1 cellular context compared by ENCODE assay signal in the genomic region with DNA sequence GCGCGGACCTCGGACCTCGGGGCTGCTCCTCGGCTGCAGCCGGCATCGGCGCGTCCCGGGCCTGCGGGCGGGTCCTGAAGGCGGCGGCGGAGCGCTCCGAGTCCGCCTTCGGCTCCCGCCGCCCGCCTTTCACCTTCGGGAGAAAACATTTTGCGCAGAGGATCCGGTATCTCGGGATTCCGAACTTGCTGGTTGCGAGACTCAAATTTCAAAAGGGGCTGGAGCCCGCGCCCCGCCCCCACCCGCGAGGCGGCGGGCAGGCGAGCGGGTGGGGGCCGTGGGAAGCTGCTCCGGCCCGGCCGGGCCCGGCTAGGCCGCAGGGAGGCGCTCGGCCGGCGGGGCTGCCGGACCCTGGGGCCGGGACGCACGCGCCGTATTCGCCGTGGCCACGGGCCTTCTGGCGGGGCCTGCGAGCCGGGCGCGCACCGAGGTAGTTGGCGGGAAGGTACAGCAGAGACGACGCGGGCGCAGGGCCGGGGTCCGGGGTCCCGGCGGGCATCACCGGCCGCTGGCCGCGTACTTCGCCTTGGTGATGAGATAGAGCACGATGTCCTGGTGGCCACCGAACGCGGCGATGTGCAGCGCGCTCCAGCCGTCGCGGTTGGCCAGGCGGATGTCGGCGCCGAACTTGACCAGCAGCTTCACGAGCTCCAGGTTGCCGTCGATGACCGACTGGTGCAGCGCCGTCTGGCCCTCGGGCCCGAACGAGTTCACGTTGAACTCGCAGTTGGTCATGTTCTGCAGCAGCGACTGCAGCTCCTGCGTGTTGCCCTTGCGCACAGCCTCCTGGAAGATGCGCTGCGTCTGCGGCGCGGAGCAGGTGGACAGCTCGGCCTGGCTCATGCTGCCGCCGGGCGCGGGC.
TF ChIP-seq lines count a peak whose summit lies in the region.

No MANE protein-coding gene starts in this region.

TF ChIP-seq in K562, 482 proteins besides CTCF, POLR2A, EP300 and RAD21 (continued from another document and continues in another):
- TF ChIP-seq, protein P1, sequence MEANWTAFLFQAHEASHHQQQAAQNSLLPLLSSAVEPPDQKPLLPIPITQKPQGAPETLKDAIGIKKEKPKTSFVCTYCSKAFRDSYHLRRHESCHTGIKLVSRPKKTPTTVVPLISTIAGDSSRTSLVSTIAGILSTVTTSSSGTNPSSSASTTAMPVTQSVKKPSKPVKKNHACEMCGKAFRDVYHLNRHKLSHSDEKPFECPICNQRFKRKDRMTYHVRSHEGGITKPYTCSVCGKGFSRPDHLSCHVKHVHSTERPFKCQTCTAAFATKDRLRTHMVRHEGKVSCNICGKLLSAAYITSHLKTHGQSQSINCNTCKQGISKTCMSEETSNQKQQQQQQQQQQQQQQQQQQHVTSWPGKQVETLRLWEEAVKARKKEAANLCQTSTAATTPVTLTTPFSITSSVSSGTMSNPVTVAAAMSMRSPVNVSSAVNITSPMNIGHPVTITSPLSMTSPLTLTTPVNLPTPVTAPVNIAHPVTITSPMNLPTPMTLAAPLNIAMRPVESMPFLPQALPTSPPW (CRISPR knock-in tag; IDR thresholded peaks at IDR 0.05): peak; percentile 93
- TF ChIP-seq, protein P2, sequence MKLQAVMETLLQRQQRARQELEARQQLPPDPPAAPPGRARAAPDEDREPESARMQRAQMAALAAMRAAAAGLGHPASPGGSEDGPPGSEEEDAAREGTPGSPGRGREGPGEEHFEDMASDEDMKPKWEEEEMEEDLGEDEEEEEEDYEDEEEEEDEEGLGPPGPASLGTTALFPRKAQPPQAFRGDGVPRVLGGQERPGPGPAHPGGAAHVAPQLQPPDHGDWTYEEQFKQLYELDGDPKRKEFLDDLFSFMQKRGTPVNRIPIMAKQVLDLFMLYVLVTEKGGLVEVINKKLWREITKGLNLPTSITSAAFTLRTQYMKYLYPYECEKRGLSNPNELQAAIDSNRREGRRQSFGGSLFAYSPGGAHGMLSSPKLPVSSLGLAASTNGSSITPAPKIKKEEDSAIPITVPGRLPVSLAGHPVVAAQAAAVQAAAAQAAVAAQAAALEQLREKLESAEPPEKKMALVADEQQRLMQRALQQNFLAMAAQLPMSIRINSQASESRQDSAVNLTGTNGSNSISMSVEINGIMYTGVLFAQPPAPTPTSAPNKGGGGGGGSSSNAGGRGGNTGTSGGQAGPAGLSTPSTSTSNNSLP (IDR thresholded peaks at IDR 0.05; ENCODE audit: borderline replicate concordance, low read depth, low read length): no peak
- TF ChIP-seq NR2C2 (CRISPR knock-in tag; IDR thresholded peaks at IDR 0.05): 0 out of 2 replicates have a peak, but pooled peaks have one; percentile 42
- no peak; the same call in none of the 2 replicates for TF ChIP-seq NR2C2 (tag; IDR thresholded peaks at IDR 0.05)
- TF ChIP-seq ELF4 (CRISPR knock-in tag; IDR thresholded peaks at IDR 0.05): no peak
- TF ChIP-seq ZSCAN32 (CRISPR knock-in tag; IDR thresholded peaks at IDR 0.05): no peak
- TF ChIP-seq, protein P3, sequence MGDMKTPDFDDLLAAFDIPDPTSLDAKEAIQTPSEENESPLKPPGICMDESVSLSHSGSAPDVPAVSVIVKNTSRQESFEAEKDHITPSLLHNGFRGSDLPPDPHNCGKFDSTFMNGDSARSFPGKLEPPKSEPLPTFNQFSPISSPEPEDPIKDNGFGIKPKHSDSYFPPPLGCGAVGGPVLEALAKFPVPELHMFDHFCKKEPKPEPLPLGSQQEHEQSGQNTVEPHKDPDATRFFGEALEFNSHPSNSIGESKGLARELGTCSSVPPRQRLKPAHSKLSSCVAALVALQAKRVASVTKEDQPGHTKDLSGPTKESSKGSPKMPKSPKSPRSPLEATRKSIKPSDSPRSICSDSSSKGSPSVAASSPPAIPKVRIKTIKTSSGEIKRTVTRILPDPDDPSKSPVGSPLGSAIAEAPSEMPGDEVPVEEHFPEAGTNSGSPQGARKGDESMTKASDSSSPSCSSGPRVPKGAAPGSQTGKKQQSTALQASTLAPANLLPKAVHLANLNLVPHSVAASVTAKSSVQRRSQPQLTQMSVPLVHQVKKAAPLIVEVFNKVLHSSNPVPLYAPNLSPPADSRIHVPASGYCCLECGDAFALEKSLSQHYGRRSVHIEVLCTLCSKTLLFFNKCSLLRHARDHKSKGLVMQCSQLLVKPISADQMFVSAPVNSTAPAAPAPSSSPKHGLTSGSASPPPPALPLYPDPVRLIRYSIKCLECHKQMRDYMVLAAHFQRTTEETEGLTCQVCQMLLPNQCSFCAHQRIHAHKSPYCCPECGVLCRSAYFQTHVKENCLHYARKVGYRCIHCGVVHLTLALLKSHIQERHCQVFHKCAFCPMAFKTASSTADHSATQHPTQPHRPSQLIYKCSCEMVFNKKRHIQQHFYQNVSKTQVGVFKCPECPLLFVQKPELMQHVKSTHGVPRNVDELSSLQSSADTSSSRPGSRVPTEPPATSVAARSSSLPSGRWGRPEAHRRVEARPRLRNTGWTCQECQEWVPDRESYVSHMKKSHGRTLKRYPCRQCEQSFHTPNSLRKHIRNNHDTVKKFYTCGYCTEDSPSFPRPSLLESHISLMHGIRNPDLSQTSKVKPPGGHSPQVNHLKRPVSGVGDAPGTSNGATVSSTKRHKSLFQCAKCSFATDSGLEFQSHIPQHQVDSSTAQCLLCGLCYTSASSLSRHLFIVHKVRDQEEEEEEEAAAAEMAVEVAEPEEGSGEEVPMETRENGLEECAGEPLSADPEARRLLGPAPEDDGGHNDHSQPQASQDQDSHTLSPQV (IDR thresholded peaks at IDR 0.05): peak; percentile 66; the same call in 1 of the 2 replicates
- peak; percentile 68; the same call in 1 of the 2 replicates for TF ChIP-seq SOX6 (IDR thresholded peaks at IDR 0.05)
- TF ChIP-seq ESRRA (IDR thresholded peaks at IDR 0.05; ENCODE audit: borderline replicate concordance, low read depth): peak; percentile 13; the same call in 1 of the 2 replicates
- TF ChIP-seq, protein P4, sequence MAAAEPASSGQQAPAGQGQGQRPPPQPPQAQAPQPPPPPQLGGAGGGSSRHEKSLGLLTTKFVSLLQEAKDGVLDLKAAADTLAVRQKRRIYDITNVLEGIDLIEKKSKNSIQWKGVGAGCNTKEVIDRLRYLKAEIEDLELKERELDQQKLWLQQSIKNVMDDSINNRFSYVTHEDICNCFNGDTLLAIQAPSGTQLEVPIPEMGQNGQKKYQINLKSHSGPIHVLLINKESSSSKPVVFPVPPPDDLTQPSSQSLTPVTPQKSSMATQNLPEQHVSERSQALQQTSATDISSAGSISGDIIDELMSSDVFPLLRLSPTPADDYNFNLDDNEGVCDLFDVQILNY (CRISPR knock-in tag; IDR thresholded peaks at IDR 0.05): 0 out of 2 replicates have a peak, but pooled peaks have one; percentile 23
- no peak for TF ChIP-seq JUNB (CRISPR knock-in tag; conservative IDR thresholded peaks at IDR 0.05)
- 0 out of 2 replicates have a peak, but pooled peaks have one; percentile 51 for TF ChIP-seq SRSF1 (IDR thresholded peaks at IDR 0.05; ENCODE audit: low read depth, low read length)
- TF ChIP-seq EP400 (IDR thresholded peaks at IDR 0.05): peak; percentile 11; the same call in 1 of the 2 replicates
- TF ChIP-seq DACH1 (IDR thresholded peaks at IDR 0.05; ENCODE audit: partially characterized antibody): no peak
- peak; percentile 97 for TF ChIP-seq CXXC5 (CRISPR knock-in tag; IDR thresholded peaks at IDR 0.05)
- TF ChIP-seq, protein P5, sequence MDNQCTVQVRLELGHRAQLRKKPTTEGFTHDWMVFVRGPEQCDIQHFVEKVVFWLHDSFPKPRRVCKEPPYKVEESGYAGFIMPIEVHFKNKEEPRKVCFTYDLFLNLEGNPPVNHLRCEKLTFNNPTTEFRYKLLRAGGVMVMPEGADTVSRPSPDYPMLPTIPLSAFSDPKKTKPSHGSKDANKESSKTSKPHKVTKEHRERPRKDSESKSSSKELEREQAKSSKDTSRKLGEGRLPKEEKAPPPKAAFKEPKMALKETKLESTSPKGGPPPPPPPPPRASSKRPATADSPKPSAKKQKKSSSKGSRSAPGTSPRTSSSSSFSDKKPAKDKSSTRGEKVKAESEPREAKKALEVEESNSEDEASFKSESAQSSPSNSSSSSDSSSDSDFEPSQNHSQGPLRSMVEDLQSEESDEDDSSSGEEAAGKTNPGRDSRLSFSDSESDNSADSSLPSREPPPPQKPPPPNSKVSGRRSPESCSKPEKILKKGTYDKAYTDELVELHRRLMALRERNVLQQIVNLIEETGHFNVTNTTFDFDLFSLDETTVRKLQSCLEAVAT (IDR thresholded peaks at IDR 0.05): 0 out of 4 replicates have a peak, but pooled peaks of 1 of the 2 experiments have one; percentile 49
- no peak for TF ChIP-seq ZNF766 (CRISPR knock-in tag; conservative IDR thresholded peaks at IDR 0.05)
- TF ChIP-seq ATF1 (CRISPR knock-in tag; IDR thresholded peaks at IDR 0.05): no peak
- peak; percentile 49; the same call in 1 of the 2 replicates for TF ChIP-seq ATF1 (tag; IDR thresholded peaks at IDR 0.05)
- 0 out of 2 replicates have a peak, but pooled peaks have one; percentile 22 for TF ChIP-seq ETS1 (conservative IDR thresholded peaks at IDR 0.05; ENCODE audit: control insufficient read depth, low read depth, low read length)
- TF ChIP-seq DEAF1 (CRISPR knock-in tag; IDR thresholded peaks at IDR 0.05): no peak
- TF ChIP-seq ZC3H4 (CRISPR knock-in tag; IDR thresholded peaks at IDR 0.05; ENCODE audit: borderline replicate concordance): 0 out of 2 replicates have a peak, but pooled peaks have one; percentile 68
- TF ChIP-seq SLC30A9 (CRISPR knock-in tag; IDR thresholded peaks at IDR 0.05): no peak
- peak; percentile 59; the same call in 1 of the 2 replicates for TF ChIP-seq HDAC6 (IDR thresholded peaks at IDR 0.05; ENCODE audit: low read depth, low read length)
- TF ChIP-seq NRF1 (conservative IDR thresholded peaks at IDR 0.05 in 1 of 2, IDR thresholded peaks at IDR 0.05 in 1 of 2): peak; percentile 65 to 74
- TF ChIP-seq STAG1 (CRISPR knock-in tag; IDR thresholded peaks at IDR 0.05; ENCODE audit: borderline replicate concordance): peak; percentile 48; the same call in 1 of the 2 replicates
- TF ChIP-seq ZNF511 (CRISPR knock-in tag; IDR thresholded peaks at IDR 0.05): peak; percentile 95
- TF ChIP-seq, protein P6, sequence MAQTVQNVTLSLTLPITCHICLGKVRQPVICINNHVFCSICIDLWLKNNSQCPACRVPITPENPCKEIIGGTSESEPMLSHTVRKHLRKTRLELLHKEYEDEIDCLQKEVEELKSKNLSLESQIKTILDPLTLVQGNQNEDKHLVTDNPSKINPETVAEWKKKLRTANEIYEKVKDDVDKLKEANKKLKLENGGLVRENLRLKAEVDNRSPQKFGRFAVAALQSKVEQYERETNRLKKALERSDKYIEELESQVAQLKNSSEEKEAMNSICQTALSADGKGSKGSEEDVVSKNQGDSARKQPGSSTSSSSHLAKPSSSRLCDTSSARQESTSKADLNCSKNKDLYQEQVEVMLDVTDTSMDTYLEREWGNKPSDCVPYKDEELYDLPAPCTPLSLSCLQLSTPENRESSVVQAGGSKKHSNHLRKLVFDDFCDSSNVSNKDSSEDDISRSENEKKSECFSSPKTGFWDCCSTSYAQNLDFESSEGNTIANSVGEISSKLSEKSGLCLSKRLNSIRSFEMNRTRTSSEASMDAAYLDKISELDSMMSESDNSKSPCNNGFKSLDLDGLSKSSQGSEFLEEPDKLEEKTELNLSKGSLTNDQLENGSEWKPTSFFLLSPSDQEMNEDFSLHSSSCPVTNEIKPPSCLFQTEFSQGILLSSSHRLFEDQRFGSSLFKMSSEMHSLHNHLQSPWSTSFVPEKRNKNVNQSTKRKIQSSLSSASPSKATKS (CRISPR knock-in tag; IDR thresholded peaks at IDR 0.05): no peak
- no peak for TF ChIP-seq POLR2B (IDR thresholded peaks at IDR 0.05; ENCODE audit: low read depth, partially characterized antibody)
- TF ChIP-seq LCOR (CRISPR knock-in tag; IDR thresholded peaks at IDR 0.05): peak; percentile 22; the same call in 1 of the 2 replicates
- no peak for TF ChIP-seq TCF7L2 (IDR thresholded peaks at IDR 0.05; ENCODE audit: low read depth, low read length)
- peak in 1 of 2 experiments; percentile 46; a peak in 1 of 4 replicates for TF ChIP-seq SIN3A (IDR thresholded peaks at IDR 0.05; ENCODE audit: borderline replicate concordance in 2 of 2, control insufficient read depth in 1 of 2, low read depth in 2 of 2, low read length in 2 of 2)
- TF ChIP-seq ZNF696 (CRISPR knock-in tag; conservative IDR thresholded peaks at IDR 0.05): no peak
- TF ChIP-seq CREBBP (IDR thresholded peaks at IDR 0.05; ENCODE audit: low read depth, low read length): no peak
- peak; percentile 97 to 98 for TF ChIP-seq E2F6 (IDR thresholded peaks at IDR 0.05; ENCODE audit: borderline replicate concordance in 1 of 2, extremely low read depth in 1 of 2, insufficient read depth in 1 of 2, insufficient read length in 1 of 2, low read depth in 1 of 2, low read length in 1 of 2, poor library complexity in 1 of 2, severe bottlenecking in 1 of 2)
- peak; percentile 46; the same call in 1 of the 2 replicates for TF ChIP-seq BCOR (IDR thresholded peaks at IDR 0.05)
- TF ChIP-seq FOXJ3 (CRISPR knock-in tag; IDR thresholded peaks at IDR 0.05): no peak
- TF ChIP-seq U2AF1 (optimal IDR thresholded peaks at IDR 0.05; ENCODE audit: low read depth, low read length): peak; percentile 85
- TF ChIP-seq SP1 (CRISPR knock-in tag; IDR thresholded peaks at IDR 0.05): peak; percentile 45; the same call in 1 of the 2 replicates
- peak; percentile 57; the same call in 1 of the 2 replicates for TF ChIP-seq HDAC2 (IDR thresholded peaks at IDR 0.05)
- peak; percentile 85; the same call in 1 of the 2 replicates for TF ChIP-seq ZNF197 (CRISPR knock-in tag; IDR thresholded peaks at IDR 0.05; ENCODE audit: low read depth)
